Comparison of ENCODE assay signal across 1 cellular context in genomic region chr20:38962044-38962897, GRCh38.
TF ChIP-seq lines count a peak whose summit lies in the region.

TSS of gene DHX35 (plus strand) at chr20:38962344. CDS start at chr20:38962368, 24 bp downstream.

TF ChIP-seq in HEK293, 187 proteins besides CTCF, POLR2A, EP300 and RAD21 (continued from another document and continues in another):
- peak; percentile 31; the same call in 1 of the 2 replicates for TF ChIP-seq ZNF692 (tag by site-specific recombination; IDR thresholded peaks at IDR 0.05)
- TF ChIP-seq ZXDB (tag by site-specific recombination; IDR thresholded peaks at IDR 0.05) = 0 out of 2 replicates have a peak, but pooled peaks have one; percentile 58
- no peak for TF ChIP-seq ZNF658 (tag by site-specific recombination; IDR thresholded peaks at IDR 0.05)
- TF ChIP-seq ZFP69B (tag by site-specific recombination; IDR thresholded peaks at IDR 0.05) = 0 out of 2 replicates have a peak, but pooled peaks have one; percentile 28
- no peak for TF ChIP-seq ZNF660 (tag by site-specific recombination; IDR thresholded peaks at IDR 0.05)
- no peak; the same call in 1 of the 2 replicates for TF ChIP-seq ZFP37 (tag by site-specific recombination; IDR thresholded peaks at IDR 0.05)
- no peak for TF ChIP-seq WT1 (tag by site-specific recombination; IDR thresholded peaks at IDR 0.05)
- TF ChIP-seq ZNF449 (tag by site-specific recombination; IDR thresholded peaks at IDR 0.05) = no peak
- no peak for TF ChIP-seq MYNN (tag by site-specific recombination; IDR thresholded peaks at IDR 0.05; ENCODE audit: borderline replicate concordance)
- no peak for TF ChIP-seq INSM2 (tag by site-specific recombination; IDR thresholded peaks at IDR 0.05)
- no peak for TF ChIP-seq ZNF133 (tag by site-specific recombination; IDR thresholded peaks at IDR 0.05)
- TF ChIP-seq ZNF138 (tag by site-specific recombination; IDR thresholded peaks at IDR 0.05; ENCODE audit: borderline replicate concordance) = no peak
- TF ChIP-seq ZNF10 (tag by site-specific recombination; IDR thresholded peaks at IDR 0.05) = no peak
- no peak for TF ChIP-seq ZNF37A (tag by site-specific recombination; IDR thresholded peaks at IDR 0.05)
- TF ChIP-seq ZNF785 (tag by site-specific recombination; IDR thresholded peaks at IDR 0.05) = no peak
- TF ChIP-seq SP7 (tag by site-specific recombination; IDR thresholded peaks at IDR 0.05) = peak; percentile 62; the same call in 1 of the 2 replicates
- TF ChIP-seq ZBTB49 (tag by site-specific recombination; IDR thresholded peaks at IDR 0.05; ENCODE audit: low read depth) = no peak
- TF ChIP-seq REST (tag by site-specific recombination; IDR thresholded peaks at IDR 0.05) = no peak; the same call in 1 of the 2 replicates
- peak; percentile 70; the same call in 1 of the 2 replicates for TF ChIP-seq ZNF76 (tag by site-specific recombination; IDR thresholded peaks at IDR 0.05; ENCODE audit: borderline replicate concordance, low read depth)
- TF ChIP-seq ZBTB17 (tag by site-specific recombination; IDR thresholded peaks at IDR 0.05) = peak; percentile 48
- TF ChIP-seq ZNF792 (tag by site-specific recombination; IDR thresholded peaks at IDR 0.05) = no peak
- TF ChIP-seq OSR2 (tag by site-specific recombination; IDR thresholded peaks at IDR 0.05) = peak; percentile 73
- TF ChIP-seq ZNF670 (tag by site-specific recombination; IDR thresholded peaks at IDR 0.05; ENCODE audit: low read depth) = no peak
- no peak for TF ChIP-seq ELK4 (IDR thresholded peaks at IDR 0.05; ENCODE audit: borderline replicate concordance, low read depth, low read length)
- TF ChIP-seq ZNF544 (tag by site-specific recombination; IDR thresholded peaks at IDR 0.05) = no peak
- TF ChIP-seq ZNF654 (tag by site-specific recombination; IDR thresholded peaks at IDR 0.05; ENCODE audit: low read depth) = 0 out of 2 replicates have a peak, but pooled peaks have one; percentile 3
- TF ChIP-seq ZBTB48 (tag by site-specific recombination; IDR thresholded peaks at IDR 0.05) = no peak
- TF ChIP-seq ZNF266 (tag by site-specific recombination; IDR thresholded peaks at IDR 0.05; ENCODE audit: low read depth) = no peak
- TF ChIP-seq ZNF624 (tag by site-specific recombination; IDR thresholded peaks at IDR 0.05) = no peak
- no peak for TF ChIP-seq REPIN1 (tag by site-specific recombination; IDR thresholded peaks at IDR 0.05; ENCODE audit: low read depth)
- TF ChIP-seq ZNF530 (tag by site-specific recombination; IDR thresholded peaks at IDR 0.05; ENCODE audit: low read depth) = no peak
- TF ChIP-seq ZSCAN23 (tag by site-specific recombination; IDR thresholded peaks at IDR 0.05) = no peak
- no peak for TF ChIP-seq ZNF610 (tag by site-specific recombination; IDR thresholded peaks at IDR 0.05; ENCODE audit: borderline replicate concordance)
- no peak for TF ChIP-seq ZNF221 (tag by site-specific recombination; IDR thresholded peaks at IDR 0.05; ENCODE audit: borderline replicate concordance)
- TF ChIP-seq ZNF366 (tag by site-specific recombination; conservative IDR thresholded peaks at IDR 0.05) = no peak
- no peak for TF ChIP-seq OVOL3 (tag by site-specific recombination; IDR thresholded peaks at IDR 0.05)
- TF ChIP-seq GLIS2 (tag by site-specific recombination; IDR thresholded peaks at IDR 0.05) = peak; percentile 94
- peak; percentile 86 for TF ChIP-seq ZEB2 (tag by site-specific recombination; IDR thresholded peaks at IDR 0.05)
- TF ChIP-seq ZNF623 (tag by site-specific recombination; IDR thresholded peaks at IDR 0.05) = no peak
- TF ChIP-seq MZF1 (tag by site-specific recombination; IDR thresholded peaks at IDR 0.05; ENCODE audit: borderline replicate concordance) = peak; percentile 33; the same call in 1 of the 2 replicates
- peak; percentile 72 for TF ChIP-seq FEZF1 (tag by site-specific recombination; IDR thresholded peaks at IDR 0.05)
- TF ChIP-seq PRDM6 (tag by site-specific recombination; IDR thresholded peaks at IDR 0.05) = no peak; the same call in 1 of the 2 replicates
- peak; percentile 80 for TF ChIP-seq ZNF335 (tag by site-specific recombination; conservative IDR thresholded peaks at IDR 0.05)
- TF ChIP-seq ZNF26 (tag by site-specific recombination; IDR thresholded peaks at IDR 0.05) = no peak
- TF ChIP-seq SCRT1 (tag by site-specific recombination; IDR thresholded peaks at IDR 0.05; ENCODE audit: borderline replicate concordance) = peak; percentile 70; the same call in 1 of the 2 replicates
- TF ChIP-seq KLF10 (tag by site-specific recombination; IDR thresholded peaks at IDR 0.05) = peak; percentile 95
